11 cellular contexts compared by ENCODE assay signal in genomic region chr10:17075510-17075909, GRCh38. TPM values are rescaled to one million over a fixed set of nuclear protein-coding genes. Genes with fewer than 3 reads are reported as not detected.
DNase-seq lines count a peak whose midpoint lies in the region; ATAC-seq and TF ChIP-seq lines count a peak whose summit lies in the region.
"Had no signal": no experiment of that assay in that cellular context is flagged by ENCODE, and none has a peak within 500 bp of the region (broad histone marks: within the 10 kb centered on the region; RNA-seq: fewer than 3 reads in every experiment).

No MANE protein-coding gene starts in this region.

- H3K9me3 ChIP-seq in PC-9 (ENCODE audit: insufficient read depth, low read depth) = no peaks in the 10 kb centered on the region
- no peaks in the 10 kb centered on the region for H3K9me3 ChIP-seq in prostate gland

- no peaks in the 10 kb centered on the region for H3K36me3 ChIP-seq in PC-9 (ENCODE audit: low read depth)
- H3K36me3 ChIP-seq in prostate gland = no peaks in the 10 kb centered on the region

- DNase-seq in AG10803 (ENCODE audit: low read depth) = peak; percentile 96
- DNase-seq in PC-9 = peak in 1 of 2 experiments; percentile 88
- DNase-seq in NCI-H128 (lab: John Stamatoyannopoulos, UW; ENCODE audit: unreplicated experiment) = no peak
- DNase-seq in activated naive CD4-positive, alpha-beta T cell treated with Interleukin-2 at 50 U/mL for 16 hours = no peak
- DNase-seq in prostate gland (ENCODE audit: low spot score) = no peak
- no peak for DNase-seq in NCI-H146 (lab: John Stamatoyannopoulos, UW)
- DNase-seq: DMS79 had no signal

- no TSS peak for BruUV-seq in PC-9 (replicated peaks; lab: Mats Ljungman, UMichigan)

- H3K4me2 ChIP-seq in PC-9 = peak overlapping the region; percentile 56

- peak overlapping the region; percentile 42 to 78 (median 62) for H3K27ac Mint-ChIP-seq in nephron

- no peak overlapping the region for H2AFZ ChIP-seq in PC-9

- TF ChIP-seq POLR2A in prostate gland (IDR thresholded peaks at IDR 0.05) = no peak

- H3K27ac ChIP-seq in PC-9 (peak overlapping the region; percentile 89), prostate gland (no peak overlapping the region)

- H3K4me1 Mint-ChIP-seq in nephron = peaks cover 13% of the 10 kb centered on the region
- H3K4me1 Mint-ChIP-seq: central memory CD8-positive, alpha-beta T cell had no signal

- ATAC-seq in esophagus mucosa = peak; percentile 96

- peaks cover 9% of the 10 kb centered on the region for H3F3A ChIP-seq in PC-9 (ENCODE audit: insufficient read depth, low read depth)

- H3K36me3 Mint-ChIP-seq in nephron (ENCODE audit: low read depth) = peaks cover 4% of the 10 kb centered on the region

- H4K20me1 ChIP-seq in PC-9 (ENCODE audit: insufficient read depth) = no peaks in the 10 kb centered on the region

- intact Hi-C loops in PC-9 (cut with micrococcal nuclease; ENCODE audit: unreplicated experiment) = no loop called here
- intact Hi-C loops in prostate gland (cut with DNase I) = no loop called here

- TF ChIP-seq CTCF in AG10803 (conservative IDR thresholded peaks at IDR 0.05; ENCODE audit: low read length) (no peak), PC-9 (conservative IDR thresholded peaks at IDR 0.05) (no peak), nephron (IDR thresholded peaks at IDR 0.05; ENCODE audit: unreplicated experiment in 3 of 3) (no peak), prostate gland (IDR thresholded peaks at IDR 0.05) (no peak)

- CTCF ChIA-PET in PC-9 (lab: Charles Lee) = no interaction called here

- POLR2A ChIA-PET in PC-9 (lab: Charles Lee; ENCODE audit: unreplicated experiment) = interaction anchor here (0.7 kb wide), 1 partner anchor 274 kb away, joined by 3 read pairs; no protein-coding TSS in a partner anchor

- H3K4me3 Mint-ChIP-seq in nephron = no peak overlapping the region
- H3K4me3 Mint-ChIP-seq: central memory CD8-positive, alpha-beta T cell; neural crest cell had no signal

- H3K9me2 ChIP-seq in PC-9 (ENCODE audit: insufficient read depth) = no peaks in the 10 kb centered on the region

- no peaks in the 10 kb centered on the region for H3K9me3 Mint-ChIP-seq in nephron
- H3K9me3 Mint-ChIP-seq: central memory CD8-positive, alpha-beta T cell had no signal

- H3K4me3 ChIP-seq in AG10803 (ENCODE audit: low read length) (no peak overlapping the region), PC-9 (no peak overlapping the region), prostate gland (no peak overlapping the region)

- no peaks in the 10 kb centered on the region for H3K27me3 Mint-ChIP-seq in nephron (ENCODE audit: low read depth)
- H3K27me3 Mint-ChIP-seq: central memory CD8-positive, alpha-beta T cell had no signal

- H3K4me1 ChIP-seq in PC-9 (replicated peaks; ENCODE audit: insufficient read depth) (peaks cover 25% of the 10 kb centered on the region), prostate gland (replicated peaks) (no peaks in the 10 kb centered on the region)

- H3K79me2 ChIP-seq in PC-9 (ENCODE audit: low read depth) = no peaks in the 10 kb centered on the region

- H3K27me3 ChIP-seq in PC-9 (ENCODE audit: insufficient read depth, low read depth) = no peaks in the 10 kb centered on the region
- no peaks in the 10 kb centered on the region for H3K27me3 ChIP-seq in prostate gland (replicated peaks; ENCODE audit: insufficient read depth)

RNA-seq across cellular contexts. Expression of gene CUBN, which starts 54.1 kb away (rescaled TPM):
- 0.07 and 0.28 TPM in 2 replicates for total RNA-seq in PC-9 (2021)
- 0.12 TPM for total RNA-seq in esophagus mucosa
- 1 to 10 TPM; 1.3 to 9.7 TPM for total RNA-seq in prostate gland
